In the genomic region with DNA sequence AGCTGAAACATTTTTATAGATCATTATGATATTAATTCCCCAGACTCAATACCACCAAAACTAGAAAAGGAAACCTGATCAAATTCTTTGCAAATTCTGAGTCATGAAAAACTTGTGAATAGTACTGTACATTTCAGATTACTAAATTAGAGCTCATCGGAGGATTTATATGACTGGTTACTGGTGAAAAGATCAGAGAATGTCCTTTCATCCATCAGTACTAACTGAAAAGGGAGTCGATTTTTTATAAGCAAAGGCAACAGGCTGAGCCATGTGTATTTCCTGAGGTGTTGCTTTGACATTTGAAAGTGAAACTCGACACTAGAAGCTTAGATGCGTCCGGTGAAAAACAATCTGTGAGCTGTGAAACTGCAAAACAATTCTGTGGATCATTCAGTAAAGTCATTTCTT, we compare ENCODE assay signal across 2 cellular contexts.
A peak's percentile ranks its signal among the peaks of the same experiment; 100 is the strongest.
TF ChIP-seq lines count a peak whose summit lies in the region.

No MANE protein-coding gene starts in this region.

TF ChIP-seq in IMR-90, 13 proteins besides CTCF, POLR2A, EP300 and RAD21:
- TF ChIP-seq MXI1 (IDR thresholded peaks at IDR 0.05; ENCODE audit: borderline replicate concordance, low read depth, low read length) (peak; percentile 54; the same call in 1 of the 2 replicates), CHD1 (IDR thresholded peaks at IDR 0.05; ENCODE audit: low read depth, low read length) (no peak), CEBPB (IDR thresholded peaks at IDR 0.05; ENCODE audit: low read depth, low read length) (no peak), RCOR1 (IDR thresholded peaks at IDR 0.05; ENCODE audit: insufficient replicate concordance, low read length) (no peak), NFE2L2 (IDR thresholded peaks at IDR 0.05; ENCODE audit: low read depth, low read length) (no peak)

TF ChIP-seq in H1, 55 proteins besides CTCF, POLR2A, EP300 and RAD21:
- TF ChIP-seq SP1 (IDR thresholded peaks at IDR 0.05; ENCODE audit: low read depth, low read length) (no peak), TCF12 (IDR thresholded peaks at IDR 0.05; ENCODE audit: low read depth, low read length) (no peak)
